ENCODE assay signal across 12 cellular contexts in genomic region chr6:101083533-101084172, GRCh38.
DNase-seq lines count a peak whose midpoint lies in the region; ATAC-seq and TF ChIP-seq lines count a peak whose summit lies in the region.
"Had no signal": no experiment of that assay in that cellular context is flagged by ENCODE, and none has a peak within 500 bp of the region (broad histone marks: within the 10 kb centered on the region; RNA-seq: fewer than 3 reads in every experiment).

No MANE protein-coding gene starts in this region.

- H3K4me3 ChIP-seq in HUES64 (ENCODE audit: low read length) (no peak overlapping the region), brain microvascular endothelial cell (ENCODE audit: low read depth, low read length) (no peak overlapping the region), uterus (no peak overlapping the region)

- ATAC-seq in GM18868 (IDR thresholded peaks at IDR 0.05; ENCODE audit: unreplicated experiment), result no peak
- ATAC-seq: activated CD8-positive, alpha-beta T cell treated with anti-CD3 and anti-CD28 coated beads for 36 hours had no signal

- H3K4me1 ChIP-seq in HUES64 (ENCODE audit: insufficient read depth, low read length), result peaks cover 43% of the 10 kb centered on the region
- no peaks in the 10 kb centered on the region for H3K4me1 ChIP-seq in uterus

- peak; percentile 21 for DNase-seq in AG20443 (ENCODE audit: low spot score)
- peak; percentile 90 for DNase-seq in brain microvascular endothelial cell
- peak; percentile 11 for DNase-seq in left kidney (ENCODE audit: low read depth, low spot score)
- no peak for DNase-seq in GM10266 (ENCODE audit: extremely low spot score)
- DNase-seq in uterus, result no peak
- DNase-seq in NCI-H82 (lab: John Stamatoyannopoulos, UW), result no peak
- DNase-seq: activated CD8-positive, alpha-beta T cell treated with anti-CD3 and anti-CD28 coated beads for 36 hours; CD4-positive, alpha-beta T cell; NCI-H2081 treated with DMSO at 0.1 percent for 48 hours; SK-N-SH had no signal

- H3K9ac ChIP-seq in HUES64 (ENCODE audit: low read depth, low read length), result peak overlapping the region; percentile 14; the same call in 1 of the 2 replicates
- H3K9ac ChIP-seq: SK-N-SH had no signal

- intact Hi-C loops in uterus (cut with DNase I; ENCODE audit: low total_unique reads), result no loop called here

- H3K27me3 ChIP-seq in HUES64 (ENCODE audit: insufficient read depth, low read length) (no peaks in the 10 kb centered on the region), brain microvascular endothelial cell (replicated peaks) (no peaks in the 10 kb centered on the region), uterus (no peaks in the 10 kb centered on the region)

- WGBS in HUES64, result 45% methylated on average over 2 of the region's 3 CpGs

- no peak for TF ChIP-seq POLR2A in uterus (IDR thresholded peaks at IDR 0.05)

- H3K9me3 ChIP-seq in HUES64 (ENCODE audit: insufficient read depth, low read depth, low read length), result no peaks in the 10 kb centered on the region
- no peaks in the 10 kb centered on the region for H3K9me3 ChIP-seq in uterus
- H3K9me3 ChIP-seq: SK-N-SH had no signal

- H3K27ac ChIP-seq in HUES64 (ENCODE audit: low read depth, low read length) (peak overlapping the region; percentile 70), brain microvascular endothelial cell (peak overlapping the region; percentile 95), uterus (peak overlapping the region in 1 of 2 donors; percentile 59)

- TF ChIP-seq CTCF in brain microvascular endothelial cell (IDR thresholded peaks at IDR 0.05; ENCODE audit: low read depth, low read length, missing control alignments) (no peak), GM10266 (IDR thresholded peaks at IDR 0.05; ENCODE audit: control insufficient read depth, insufficient read depth, low read depth, missing control alignments) (no peak), uterus (IDR thresholded peaks at IDR 0.05) (no peak)

- H3K36me3 ChIP-seq in HUES64 (ENCODE audit: insufficient read depth, low read length) (no peaks in the 10 kb centered on the region), brain microvascular endothelial cell (replicated peaks) (no peaks in the 10 kb centered on the region), uterus (no peaks in the 10 kb centered on the region)

- in situ Hi-C loops in brain microvascular endothelial cell (cut with HindIII; ENCODE audit: low pct_ligation_motif_present, low sequenced_read_pairs), result no loop called here

Comparison
In these comparisons a context has a peak if more than half of its experiments do, and no peak if none do; other contexts are left out.
1. DNase-seq: peak in AG20443 (single experiment), brain microvascular endothelial cell (single experiment) and left kidney (single experiment); none in GM10266 (single experiment), uterus (0 of 2) and NCI-H82 (single experiment).